In genomic region chr6:150093397-150093796, GRCh38 we compare ENCODE assay signal across 22 cellular contexts. TPM values are rescaled to one million over a fixed set of nuclear protein-coding genes. Genes with fewer than 3 reads are reported as not detected.
A peak's percentile ranks its signal among the peaks of the same experiment; 100 is the strongest.
DNase-seq lines count a peak whose midpoint lies in the region; FAIRE-seq and TF ChIP-seq lines count a peak whose summit lies in the region.
"Had no signal": no experiment of that assay in that cellular context is flagged by ENCODE, and none has a peak within 500 bp of the region (broad histone marks: within the 10 kb centered on the region; RNA-seq: fewer than 3 reads in every experiment).

No MANE protein-coding gene starts in this region.

- no peaks in the 10 kb centered on the region for H3K27me3 ChIP-seq in BLaER1 treated with 17β-estradiol and CSF1 and Interleukin-3, amounts not matched to agents 10 nM and 100 nM
- peaks cover 25% of the 10 kb centered on the region for H3K27me3 ChIP-seq in astrocyte (ENCODE audit: insufficient read depth, low read length)
- H3K27me3 ChIP-seq in osteoblast (ENCODE audit: insufficient read depth, low read length), result peaks cover 60% of the 10 kb centered on the region
- H3K27me3 ChIP-seq: MG63 had no signal

- no peak for TF ChIP-seq CTCF in astrocyte (IDR thresholded peaks at IDR 0.05; ENCODE audit: insufficient read depth, low read depth, low read length)
- TF ChIP-seq CTCF in osteoblast (IDR thresholded peaks at IDR 0.05; ENCODE audit: extremely low read depth, low read depth, low read length), result no peak

- H3K4me3 ChIP-seq in BLaER1 treated with 17β-estradiol and CSF1 and Interleukin-3, amounts not matched to agents 10 nM and 100 nM, result no peak overlapping the region
- no peak overlapping the region for H3K4me3 ChIP-seq in astrocyte (ENCODE audit: insufficient read depth, low read depth, low read length)
- no peak overlapping the region for H3K4me3 ChIP-seq in osteoblast (ENCODE audit: insufficient read depth, low read length)
- H3K4me3 ChIP-seq: MG63, SK-N-MC had no signal

- peaks cover 28% of the 10 kb centered on the region for H3K27me3 Mint-ChIP-seq in astrocyte (ENCODE audit: low read depth, unreplicated experiment)

- H4K20me1 ChIP-seq in BLaER1 treated with 17β-estradiol and CSF1 and Interleukin-3, amounts not matched to agents 10 nM and 100 nM, result no peaks in the 10 kb centered on the region
- H4K20me1 ChIP-seq in astrocyte (ENCODE audit: insufficient read depth, low read length) (no peaks in the 10 kb centered on the region), osteoblast (ENCODE audit: insufficient read depth, low read length) (no peaks in the 10 kb centered on the region)

- H3K9me3 ChIP-seq in BLaER1 treated with 17β-estradiol and CSF1 and Interleukin-3, amounts not matched to agents 10 nM and 100 nM (replicated peaks in 1 of 11), result peaks cover 0 to 4% (median 0%) of the 10 kb centered on the region in 11 experiments; a peak in 4 of 22 replicates
- no peaks in the 10 kb centered on the region for H3K9me3 ChIP-seq in astrocyte (ENCODE audit: insufficient read depth, low read depth, low read length)
- H3K9me3 ChIP-seq in osteoblast (ENCODE audit: low read depth, low read length), result no peaks in the 10 kb centered on the region
- H3K9me3 ChIP-seq: MG63 had no signal

- peaks cover 0 to 34% (median 21%) of the 10 kb centered on the region in 10 experiments; a peak in 15 of 20 replicates for H3K4me1 ChIP-seq in BLaER1 treated with 17β-estradiol and CSF1 and Interleukin-3, amounts not matched to agents 10 nM and 100 nM
- no peaks in the 10 kb centered on the region for H3K4me1 ChIP-seq in astrocyte (ENCODE audit: insufficient read depth, low read length)
- peaks cover 8% of the 10 kb centered on the region for H3K4me1 ChIP-seq in osteoblast (ENCODE audit: insufficient read depth, low read length)

- H3K36me3 Mint-ChIP-seq in astrocyte (ENCODE audit: low read depth, unreplicated experiment), result no peaks in the 10 kb centered on the region
- H3K36me3 Mint-ChIP-seq: CD14-positive monocyte had no signal

- no peak overlapping the region for H3K4me3 Mint-ChIP-seq in astrocyte (ENCODE audit: unreplicated experiment)
- H3K4me3 Mint-ChIP-seq: CD14-positive monocyte, HFFc6 had no signal

- peaks cover 5% of the 10 kb centered on the region for H3K4me1 Mint-ChIP-seq in astrocyte (ENCODE audit: low read depth, unreplicated experiment)
- H3K4me1 Mint-ChIP-seq: CD14-positive monocyte had no signal

- peak; percentile 4 for DNase-seq in astrocyte (ENCODE audit: low read depth)
- DNase-seq in islet precursor cell, result peak; percentile 48
- DNase-seq in osteoblast (ENCODE audit: insufficient read length, low spot score, missing footprints), result no peak
- DNase-seq in KG1 (lab: John Stamatoyannopoulos, UW), result no peak
- no peak for DNase-seq in HTR-8/SVneo (ENCODE audit: insufficient read length, low spot score)
- no peak for DNase-seq in NCI-H187 treated with DMSO at 0.1 percent for 48 hours (lab: John Stamatoyannopoulos, UW)
- DNase-seq in stimulated activated CD4-positive, alpha-beta T cell treated with anti-CD3 and anti-CD28 coated beads, Interleukin-4, amount 100 ng/mL, for 24 hours, result no peak
- DNase-seq: DMS79 treated with DMSO at 0.1 percent for 48 hours, HFFc6, Karpas-422, MG63, NCI-H1048, NCI-H1436, NCI-H2029 treated with DMSO at 0.1 percent for 48 hours, NCI-H510A treated with DMSO at 0.1 percent for 48 hours, NCI-H774, OCI-M1, SHP77 had no signal

- no peaks in the 10 kb centered on the region for H3K36me3 ChIP-seq in BLaER1 treated with 17β-estradiol and CSF1 and Interleukin-3, amounts not matched to agents 10 nM and 100 nM
- H3K36me3 ChIP-seq in astrocyte (ENCODE audit: insufficient read depth, low read length), result no peaks in the 10 kb centered on the region
- H3K36me3 ChIP-seq in osteoblast (ENCODE audit: insufficient read depth, low read length), result no peaks in the 10 kb centered on the region
- H3K36me3 ChIP-seq: MG63 had no signal

- no peak overlapping the region for H3K27ac Mint-ChIP-seq in astrocyte (ENCODE audit: unreplicated experiment)
- H3K27ac Mint-ChIP-seq: HFFc6 had no signal

- no peak overlapping the region for H3K9ac ChIP-seq in BLaER1 treated with 17β-estradiol and CSF1 and Interleukin-3, amounts not matched to agents 10 nM and 100 nM
- no peak overlapping the region for H3K9ac ChIP-seq in astrocyte (ENCODE audit: low read length)

- no peak overlapping the region for H2AFZ ChIP-seq in astrocyte (ENCODE audit: low read depth, low read length)
- peak overlapping the region; percentile 14 for H2AFZ ChIP-seq in osteoblast (ENCODE audit: low read length)

- H3K79me2 ChIP-seq in astrocyte (ENCODE audit: insufficient read depth, low read length), result no peaks in the 10 kb centered on the region
- H3K79me2 ChIP-seq in osteoblast (ENCODE audit: insufficient read depth, low read length), result no peaks in the 10 kb centered on the region

- H3K27ac ChIP-seq in BLaER1 treated with 17β-estradiol and CSF1 and Interleukin-3, amounts not matched to agents 10 nM and 100 nM, result no peak overlapping the region
- H3K27ac ChIP-seq in astrocyte (ENCODE audit: low read depth, low read length), result no peak overlapping the region
- no peak overlapping the region for H3K27ac ChIP-seq in osteoblast (ENCODE audit: low read depth, low read length)
- H3K27ac ChIP-seq: SK-N-MC had no signal

- H3K4me2 ChIP-seq in BLaER1 treated with 17β-estradiol and CSF1 and Interleukin-3, amounts not matched to agents 10 nM and 100 nM, result peak overlapping the region in 8 of 11 experiments; percentile 10 to 62 (median 40); a peak in 14 of 22 replicates
- no peak overlapping the region for H3K4me2 ChIP-seq in astrocyte (ENCODE audit: low read length)
- peak overlapping the region; percentile 23 for H3K4me2 ChIP-seq in osteoblast (ENCODE audit: insufficient read depth, low read length)

- FAIRE-seq in astrocyte (lab: Jason Lieb, UNC) (no peak), HTR-8/SVneo (lab: Jason Lieb, UNC) (no peak)
- FAIRE-seq: H54 had no signal

- no peaks in the 10 kb centered on the region for H3K9me3 Mint-ChIP-seq in astrocyte (ENCODE audit: unreplicated experiment)
- H3K9me3 Mint-ChIP-seq: CD14-positive monocyte, HFFc6 had no signal

RNA-seq across cellular contexts. Expression of gene ULBP3, which starts 24.5 kb away (rescaled TPM):
- 14.7 and 17.4 TPM in 2 replicates for total RNA-seq in astrocyte
- 11.2 and 12.7 TPM in 2 replicates for total RNA-seq in osteoblast

RNA-seq across cellular contexts. Expression of gene PPP1R14C, which starts 49.4 kb away (rescaled TPM):
- total RNA-seq in astrocyte, result 3.9 and 6.6 TPM in 2 replicates
- total RNA-seq in osteoblast, result 3.6 and 3.8 TPM in 2 replicates

Comparison
In these comparisons a context has a peak if more than half of its experiments do, and no peak if none do; other contexts are left out.
1. DNase-seq: peak in astrocyte (single experiment) and islet precursor cell (single experiment); none in osteoblast (single experiment), KG1 (single experiment), HTR-8/SVneo (single experiment), NCI-H187 treated with DMSO at 0.1 percent for 48 hours (single experiment) and stimulated activated CD4-positive, alpha-beta T cell treated with anti-CD3 and anti-CD28 coated beads, Interleukin-4, amount 100 ng/mL, for 24 hours (single experiment).